Comparison of ENCODE assay signal across 7 cellular contexts in the genomic region with DNA sequence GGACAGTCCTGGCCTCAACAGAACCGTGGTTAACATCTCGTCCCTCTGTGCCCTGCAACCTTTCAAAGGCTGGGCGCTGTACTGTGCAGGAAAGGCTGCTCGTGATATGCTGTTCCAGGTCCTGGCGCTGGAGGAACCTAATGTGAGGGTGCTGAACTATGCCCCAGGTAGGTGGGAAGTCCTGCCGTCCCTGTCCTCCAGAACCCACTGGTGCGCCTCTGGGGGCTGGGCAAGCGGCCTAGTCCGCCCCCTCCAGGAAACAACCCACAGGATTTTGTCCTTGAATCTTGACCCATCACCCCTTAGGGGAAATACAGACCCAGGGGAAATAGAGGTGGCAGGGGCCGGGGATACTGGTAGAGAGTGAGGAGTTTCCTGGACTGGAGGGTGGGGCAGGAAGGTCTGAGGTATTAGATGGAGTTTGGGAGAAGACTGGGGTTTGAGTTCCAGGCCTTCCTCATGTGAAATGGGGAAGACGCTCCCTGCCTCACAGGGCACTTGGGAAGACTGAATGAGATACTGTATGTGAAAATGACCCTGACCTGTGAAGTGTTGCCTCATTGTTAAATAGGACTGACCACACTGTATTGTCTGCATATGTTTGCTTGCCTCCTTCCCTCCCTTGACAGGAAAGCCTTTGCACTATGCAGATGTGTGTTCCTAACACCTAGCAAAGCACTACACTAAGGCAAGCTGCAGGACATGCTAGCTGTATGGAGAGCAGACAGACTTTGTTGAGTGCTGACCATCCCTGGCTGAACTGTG. TPM values are rescaled to one million over a fixed set of nuclear protein-coding genes. Genes with fewer than 3 reads are reported as not detected.
A peak's percentile ranks its signal among the peaks of the same experiment; 100 is the strongest.
DNase-seq lines count a peak whose midpoint lies in the region; ATAC-seq and TF ChIP-seq lines count a peak whose summit lies in the region.

No MANE protein-coding gene starts in this region.

- no peak overlapping the region for H2AFZ ChIP-seq in H9 (ENCODE audit: low read length)

- no peak overlapping the region for H3K9ac ChIP-seq in H9 (ENCODE audit: extremely low read depth, insufficient read length, low read length)
- no peak overlapping the region for H3K9ac ChIP-seq in skeletal muscle satellite cell (ENCODE audit: low read depth, low read length)

- H3K79me2 ChIP-seq in H9 (ENCODE audit: insufficient read depth, low read length), result no peaks in the 10 kb centered on the region

- no peak overlapping the region for H2BK120ac ChIP-seq in H9 (ENCODE audit: low read depth, low read length, poor library complexity, severe bottlenecking)

- WGBS in H9 (ENCODE audit: extremely low coverage, insufficient read length, low lambda C conversion rate), result no CpG with 5 or more reads among the region's 11 CpGs

- no peak overlapping the region; a peak in 1 of 7 replicates for H3K27ac Mint-ChIP-seq in H9
- H3K27ac Mint-ChIP-seq in T-cell, result no peak overlapping the region

- CTCF ChIA-PET in T-cell (lab: Charles Lee), result no interaction called here

- H3K27ac ChIP-seq in H9 (ENCODE audit: insufficient read length, low read depth, low read length), result no peak overlapping the region

- H2BK20ac ChIP-seq in H9 (ENCODE audit: low read depth, low read length, poor library complexity, severe bottlenecking), result no peak overlapping the region

- H3K4ac ChIP-seq in H9 (ENCODE audit: low read depth, low read length), result no peak overlapping the region

- peak overlapping the region; percentile 55 for H3K4me2 ChIP-seq in H9 (ENCODE audit: insufficient read depth, insufficient read length, low read length)
- H3K4me2 ChIP-seq in skeletal muscle satellite cell (ENCODE audit: low read length), result peak overlapping the region; percentile 95

- ATAC-seq in T-cell (replicated peaks in 1 of 4) (no peak), HG03139 (IDR thresholded peaks at IDR 0.05; ENCODE audit: unreplicated experiment) (no peak)

- H3K36me3 Mint-ChIP-seq in H9 (ENCODE audit: insufficient read depth in 1 of 3, low read depth in 3 of 3), result no peaks in the 10 kb centered on the region; a peak in 3 of 7 replicates
- no peaks in the 10 kb centered on the region for H3K36me3 Mint-ChIP-seq in T-cell

- H4K8ac ChIP-seq in H9 (replicated peaks; ENCODE audit: insufficient read length, low read depth, low read length), result no peak overlapping the region

- no peak overlapping the region for H4K5ac ChIP-seq in H9 (ENCODE audit: insufficient read length, low read depth, low read length)

- H3K4me3 ChIP-seq in fibroblast of the aortic adventitia (ENCODE audit: low read depth, low read length) (peak overlapping the region; percentile 74), skeletal muscle satellite cell (ENCODE audit: low read length) (peak overlapping the region; percentile 81)

- DNase-seq in H9 (no peak), T-cell (no peak), fibroblast of the aortic adventitia (ENCODE audit: low read depth) (no peak), hypothalamus (lab: John Stamatoyannopoulos, UW) (no peak), inferior parietal cortex (ENCODE audit: extremely low spot score) (no peak)

- H3K4me3 Mint-ChIP-seq in H9, result peak overlapping the region in 1 of 2 experiments; percentile 78; a peak in 2 of 5 replicates
- H3K4me3 Mint-ChIP-seq in T-cell, result peak overlapping the region; percentile 28 to 75 (median 62)

- peaks cover 76% of the 10 kb centered on the region for H3K27me3 Mint-ChIP-seq in H9 (ENCODE audit: low read depth)
- peaks cover 53 to 80% of the 10 kb centered on the region in 2 donors for H3K27me3 Mint-ChIP-seq in T-cell

- peaks cover 12 to 14% of the 10 kb centered on the region in 2 experiments for H3K4me1 Mint-ChIP-seq in H9
- H3K4me1 Mint-ChIP-seq in T-cell, result peaks cover 8 to 14% (median 10%) of the 10 kb centered on the region in 3 donors

- H4K20me1 ChIP-seq in H9 (ENCODE audit: control insufficient read depth, insufficient read depth, insufficient read length), result no peaks in the 10 kb centered on the region

- no peak overlapping the region for H3T11ph ChIP-seq in H9 (ENCODE audit: low read length)

- no peak overlapping the region for H4K91ac ChIP-seq in H9 (ENCODE audit: insufficient read length, low read depth, low read length)

- H3K14ac ChIP-seq in H9 (ENCODE audit: insufficient read depth, low read length), result no peak overlapping the region

- no peak overlapping the region for H2BK5ac ChIP-seq in H9 (ENCODE audit: insufficient read length, low read length)

- H3K9me3 ChIP-seq in H9 (ENCODE audit: control insufficient read depth, low read depth, low read length) (no peaks in the 10 kb centered on the region), skeletal muscle satellite cell (replicated peaks; ENCODE audit: low read length) (no peaks in the 10 kb centered on the region)

- H3K4me1 ChIP-seq in H9 (ENCODE audit: insufficient read depth, low read length), result peaks cover 7% of the 10 kb centered on the region; the same call in 1 of the 2 replicates
- H3K4me1 ChIP-seq in skeletal muscle satellite cell (ENCODE audit: control insufficient read depth, insufficient read depth, low read length), result peaks cover 8% of the 10 kb centered on the region

- peaks cover 5% of the 10 kb centered on the region for H3K23me2 ChIP-seq in H9 (ENCODE audit: insufficient read length, low read depth, low read length, poor library complexity, severe bottlenecking)

- H3K36me3 ChIP-seq in skeletal muscle satellite cell (ENCODE audit: insufficient read depth, low read length), result peaks cover 4% of the 10 kb centered on the region

- H3K9me3 Mint-ChIP-seq in H9 (no peaks in the 10 kb centered on the region; a peak in 1 of 5 replicates), T-cell (no peaks in the 10 kb centered on the region)

- H3K56ac ChIP-seq in H9 (ENCODE audit: insufficient read length, low read depth, low read length), result no peak overlapping the region

- H3K27me3 ChIP-seq in H9 (ENCODE audit: insufficient read depth, low read length) (peaks cover 3% of the 10 kb centered on the region; the same call in 1 of the 2 replicates), skeletal muscle satellite cell (ENCODE audit: control insufficient read depth, insufficient read depth, low read length) (peaks cover 9% of the 10 kb centered on the region)

- no peak for TF ChIP-seq CTCF in H9 (conservative IDR thresholded peaks at IDR 0.05)
- no peak for TF ChIP-seq CTCF in fibroblast of the aortic adventitia (IDR thresholded peaks at IDR 0.05; ENCODE audit: insufficient read depth, low read length)

- H3K23ac ChIP-seq in H9 (ENCODE audit: insufficient read length, low read depth, low read length), result no peak overlapping the region

- H3K18ac ChIP-seq in H9 (ENCODE audit: insufficient read length, low read depth, low read length), result no peak overlapping the region

- H2BK15ac ChIP-seq in H9 (ENCODE audit: low read depth, low read length), result no peak overlapping the region

- POLR2A ChIA-PET in T-cell (lab: Charles Lee), result no interaction called here

- H2AK5ac ChIP-seq in H9 (ENCODE audit: insufficient read length, low read length), result no peak overlapping the region

- H3K79me1 ChIP-seq in H9 (ENCODE audit: insufficient read depth, low read depth, low read length, poor library complexity, severe bottlenecking), result no peaks in the 10 kb centered on the region

- no peak overlapping the region for H2BK12ac ChIP-seq in H9 (ENCODE audit: insufficient read length, low read depth, low read length)

RNA-seq across cellular contexts. Expression of a gene that starts 1.4 kb away (rescaled TPM):
- 7.3 and 7.6 TPM in 2 replicates for total RNA-seq in H9 (2021)
- total RNA-seq in T-cell, result under 1 TPM in 3 of 5 donors, not detected in 2; 0.35 to 0.58 (median 0.39) TPM
- 14.3 and 58.3 TPM in 2 replicates for total RNA-seq in fibroblast of the aortic adventitia (ENCODE audit: low replicate concordance)
- 14.2 and 16.0 TPM in 2 replicates for total RNA-seq in skeletal muscle satellite cell (2012; rRNA removed)

RNA-seq across cellular contexts. Expression of a gene that starts 28.7 kb away (rescaled TPM):
- total RNA-seq in H9 (2021) (0.64 and 0.72 TPM in 2 replicates), T-cell (not detected), fibroblast of the aortic adventitia (ENCODE audit: low replicate concordance) (not detected in 2 replicates)
- not detected in 2 replicates for total RNA-seq in skeletal muscle satellite cell (2012; rRNA removed)
